In the genomic region with DNA sequence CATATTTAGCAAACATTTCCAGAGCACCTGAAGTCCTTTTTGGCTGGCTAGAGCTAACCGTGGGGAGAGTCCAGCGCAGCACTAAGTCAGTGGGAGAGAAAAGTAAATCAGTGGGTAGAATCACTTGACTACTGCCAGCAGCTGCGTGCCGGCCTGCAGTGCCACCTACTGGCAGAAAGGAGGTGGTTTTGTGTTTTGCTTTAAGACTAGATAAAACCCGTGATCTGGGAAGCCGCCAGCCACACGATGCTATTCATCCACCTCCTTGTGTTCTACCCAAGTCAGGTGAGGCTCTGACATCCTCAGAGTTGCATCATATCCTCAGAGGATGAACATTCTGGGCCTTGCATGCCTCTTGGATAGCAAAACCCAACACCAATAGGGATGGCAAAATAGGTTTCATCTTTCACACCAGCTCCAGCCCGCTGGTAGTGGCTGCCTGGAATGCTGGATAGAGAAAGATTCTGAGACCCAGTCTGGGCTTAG, we compare ENCODE assay signal across 1 cellular context.
TF ChIP-seq lines count a peak whose summit lies in the region.

No MANE protein-coding gene starts in this region.

TF ChIP-seq in HepG2, 621 proteins besides CTCF, POLR2A, EP300 and RAD21:
- no peak for TF ChIP-seq ZNF775 (CRISPR knock-in tag; IDR thresholded peaks at IDR 0.05; ENCODE audit: borderline replicate concordance)
- 0 out of 2 replicates have a peak, but pooled peaks have one; percentile 39 for TF ChIP-seq PITX1 (CRISPR knock-in tag; IDR thresholded peaks at IDR 0.05)
- no peak for TF ChIP-seq ZFP36L1 (CRISPR knock-in tag; IDR thresholded peaks at IDR 0.05)
- no peak for TF ChIP-seq ZNF33A (CRISPR knock-in tag; IDR thresholded peaks at IDR 0.05; ENCODE audit: borderline replicate concordance)
- no peak for TF ChIP-seq CREB1 (IDR thresholded peaks at IDR 0.05)
- 0 out of 2 replicates have a peak, but pooled peaks have one; percentile 10 for TF ChIP-seq CREB1 (CRISPR knock-in tag; IDR thresholded peaks at IDR 0.05)
- TF ChIP-seq SIX4 (CRISPR knock-in tag; IDR thresholded peaks at IDR 0.05): no peak
- TF ChIP-seq ZNF569 (CRISPR knock-in tag; IDR thresholded peaks at IDR 0.05; ENCODE audit: borderline replicate concordance): no peak
- no peak for TF ChIP-seq ZNF331 (CRISPR knock-in tag; IDR thresholded peaks at IDR 0.05)
- TF ChIP-seq SMC3 (IDR thresholded peaks at IDR 0.05; ENCODE audit: low read length): peak; percentile 76
- TF ChIP-seq SNAPC5 (CRISPR knock-in tag; IDR thresholded peaks at IDR 0.05; ENCODE audit: borderline replicate concordance): 0 out of 2 replicates have a peak, but pooled peaks have one; percentile 58
- TF ChIP-seq HNRNPLL (IDR thresholded peaks at IDR 0.05; ENCODE audit: low read depth, low read length, poor library complexity, severe bottlenecking): no peak
- TF ChIP-seq SPEN (CRISPR knock-in tag; IDR thresholded peaks at IDR 0.05; ENCODE audit: low read depth): no peak
- TF ChIP-seq ZBTB42 (CRISPR knock-in tag; IDR thresholded peaks at IDR 0.05): no peak
- TF ChIP-seq EZH2 (conservative IDR thresholded peaks at IDR 0.05; ENCODE audit: low read depth, low read length): 0 out of 2 replicates have a peak, but pooled peaks have one; percentile 53
- TF ChIP-seq NFKBIZ (CRISPR knock-in tag; IDR thresholded peaks at IDR 0.05): no peak
- TF ChIP-seq, protein P1, sequence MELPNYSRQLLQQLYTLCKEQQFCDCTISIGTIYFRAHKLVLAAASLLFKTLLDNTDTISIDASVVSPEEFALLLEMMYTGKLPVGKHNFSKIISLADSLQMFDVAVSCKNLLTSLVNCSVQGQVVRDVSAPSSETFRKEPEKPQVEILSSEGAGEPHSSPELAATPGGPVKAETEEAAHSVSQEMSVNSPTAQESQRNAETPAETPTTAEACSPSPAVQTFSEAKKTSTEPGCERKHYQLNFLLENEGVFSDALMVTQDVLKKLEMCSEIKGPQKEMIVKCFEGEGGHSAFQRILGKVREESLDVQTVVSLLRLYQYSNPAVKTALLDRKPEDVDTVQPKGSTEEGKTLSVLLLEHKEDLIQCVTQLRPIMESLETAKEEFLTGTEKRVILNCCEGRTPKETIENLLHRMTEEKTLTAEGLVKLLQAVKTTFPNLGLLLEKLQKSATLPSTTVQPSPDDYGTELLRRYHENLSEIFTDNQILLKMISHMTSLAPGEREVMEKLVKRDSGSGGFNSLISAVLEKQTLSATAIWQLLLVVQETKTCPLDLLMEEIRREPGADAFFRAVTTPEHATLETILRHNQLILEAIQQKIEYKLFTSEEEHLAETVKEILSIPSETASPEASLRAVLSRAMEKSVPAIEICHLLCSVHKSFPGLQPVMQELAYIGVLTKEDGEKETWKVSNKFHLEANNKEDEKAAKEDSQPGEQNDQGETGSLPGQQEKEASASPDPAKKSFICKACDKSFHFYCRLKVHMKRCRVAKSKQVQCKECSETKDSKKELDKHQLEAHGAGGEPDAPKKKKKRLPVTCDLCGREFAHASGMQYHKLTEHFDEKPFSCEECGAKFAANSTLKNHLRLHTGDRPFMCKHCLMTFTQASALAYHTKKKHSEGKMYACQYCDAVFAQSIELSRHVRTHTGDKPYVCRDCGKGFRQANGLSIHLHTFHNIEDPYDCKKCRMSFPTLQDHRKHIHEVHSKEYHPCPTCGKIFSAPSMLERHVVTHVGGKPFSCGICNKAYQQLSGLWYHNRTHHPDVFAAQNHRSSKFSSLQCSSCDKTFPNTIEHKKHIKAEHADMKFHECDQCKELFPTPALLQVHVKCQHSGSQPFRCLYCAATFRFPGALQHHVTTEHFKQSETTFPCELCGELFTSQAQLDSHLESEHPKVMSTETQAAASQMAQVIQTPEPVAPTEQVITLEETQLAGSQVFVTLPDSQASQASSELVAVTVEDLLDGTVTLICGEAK (IDR thresholded peaks at IDR 0.05): no peak
- TF ChIP-seq, protein P1 (CRISPR knock-in tag; IDR thresholded peaks at IDR 0.05): no peak
- TF ChIP-seq KDM2A (CRISPR knock-in tag; IDR thresholded peaks at IDR 0.05; ENCODE audit: borderline replicate concordance, low read depth): 0 out of 2 replicates have a peak, but pooled peaks have one; percentile 34
- peak; percentile 72 for TF ChIP-seq XRCC5 (optimal IDR thresholded peaks at IDR 0.05; ENCODE audit: low read length)
- TF ChIP-seq ARID5B (CRISPR knock-in tag; IDR thresholded peaks at IDR 0.05): 0 out of 2 replicates have a peak, but pooled peaks have one; percentile 16
- TF ChIP-seq SALL1 (CRISPR knock-in tag; IDR thresholded peaks at IDR 0.05): 0 out of 2 replicates have a peak, but pooled peaks have one; percentile 24
- TF ChIP-seq ZNF615 (CRISPR knock-in tag; IDR thresholded peaks at IDR 0.05; ENCODE audit: borderline replicate concordance): no peak
- TF ChIP-seq, protein P2, sequence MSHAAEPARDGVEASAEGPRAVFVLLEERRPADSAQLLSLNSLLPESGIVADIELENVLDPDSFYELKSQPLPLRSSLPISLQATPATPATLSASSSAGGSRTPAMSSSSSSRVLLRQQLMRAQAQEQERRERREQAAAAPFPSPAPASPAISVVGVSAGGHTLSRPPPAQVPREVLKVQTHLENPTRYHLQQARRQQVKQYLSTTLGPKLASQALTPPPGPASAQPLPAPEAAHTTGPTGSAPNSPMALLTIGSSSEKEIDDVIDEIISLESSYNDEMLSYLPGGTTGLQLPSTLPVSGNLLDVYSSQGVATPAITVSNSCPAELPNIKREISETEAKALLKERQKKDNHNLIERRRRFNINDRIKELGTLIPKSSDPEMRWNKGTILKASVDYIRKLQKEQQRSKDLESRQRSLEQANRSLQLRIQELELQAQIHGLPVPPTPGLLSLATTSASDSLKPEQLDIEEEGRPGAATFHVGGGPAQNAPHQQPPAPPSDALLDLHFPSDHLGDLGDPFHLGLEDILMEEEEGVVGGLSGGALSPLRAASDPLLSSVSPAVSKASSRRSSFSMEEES (CRISPR knock-in tag; IDR thresholded peaks at IDR 0.05): 0 out of 2 replicates have a peak, but pooled peaks have one; percentile 34
- no peak for TF ChIP-seq MAFK (conservative IDR thresholded peaks at IDR 0.05 in 1 of 2, IDR thresholded peaks at IDR 0.05 in 1 of 2; ENCODE audit: low read length in 2 of 2)
- TF ChIP-seq RNF2 (conservative IDR thresholded peaks at IDR 0.05; ENCODE audit: low read depth): no peak
- no peak for TF ChIP-seq FOSL2 (CRISPR knock-in tag; IDR thresholded peaks at IDR 0.05)
- TF ChIP-seq, protein P3, sequence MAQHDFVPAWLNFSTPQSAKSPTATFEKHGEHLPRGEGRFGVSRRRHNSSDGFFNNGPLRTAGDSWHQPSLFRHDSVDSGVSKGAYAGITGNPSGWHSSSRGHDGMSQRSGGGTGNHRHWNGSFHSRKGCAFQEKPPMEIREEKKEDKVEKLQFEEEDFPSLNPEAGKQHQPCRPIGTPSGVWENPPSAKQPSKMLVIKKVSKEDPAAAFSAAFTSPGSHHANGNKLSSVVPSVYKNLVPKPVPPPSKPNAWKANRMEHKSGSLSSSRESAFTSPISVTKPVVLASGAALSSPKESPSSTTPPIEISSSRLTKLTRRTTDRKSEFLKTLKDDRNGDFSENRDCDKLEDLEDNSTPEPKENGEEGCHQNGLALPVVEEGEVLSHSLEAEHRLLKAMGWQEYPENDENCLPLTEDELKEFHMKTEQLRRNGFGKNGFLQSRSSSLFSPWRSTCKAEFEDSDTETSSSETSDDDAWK (CRISPR knock-in tag; IDR thresholded peaks at IDR 0.05): no peak
- TF ChIP-seq STAG1 (CRISPR knock-in tag; IDR thresholded peaks at IDR 0.05): peak; percentile 76
- TF ChIP-seq ZNF83 (CRISPR knock-in tag; IDR thresholded peaks at IDR 0.05; ENCODE audit: borderline replicate concordance): no peak
